ENCODE assay signal across 10 cellular contexts in genomic region chr3:87307805-87308204, GRCh38. TPM values are rescaled to one million over a fixed set of nuclear protein-coding genes. Genes with fewer than 3 reads are reported as not detected.
A peak's percentile ranks its signal among the peaks of the same experiment; 100 is the strongest.
DNase-seq lines count a peak whose midpoint lies in the region; ATAC-seq, FAIRE-seq and TF ChIP-seq lines count a peak whose summit lies in the region.
"Had no signal": no experiment of that assay in that cellular context is flagged by ENCODE, and none has a peak within 500 bp of the region (broad histone marks: within the 10 kb centered on the region; RNA-seq: fewer than 3 reads in every experiment).

No MANE protein-coding gene starts in this region.

- ATAC-seq in GM18867 (IDR thresholded peaks at IDR 0.05; ENCODE audit: unreplicated experiment) (peak; percentile 81), HG03039 (IDR thresholded peaks at IDR 0.05; ENCODE audit: unreplicated experiment) (peak; percentile 89)

- H3K4me1 ChIP-seq in astrocyte (ENCODE audit: insufficient read depth, low read length) (no peaks in the 10 kb centered on the region), Caco-2 (no peaks in the 10 kb centered on the region)
- H3K4me1 ChIP-seq: Peyer's patch had no signal

- H3K4me1 Mint-ChIP-seq in astrocyte (ENCODE audit: low read depth, unreplicated experiment) (peaks cover 4% of the 10 kb centered on the region), Caco-2 (ENCODE audit: low read depth, unreplicated experiment) (no peaks in the 10 kb centered on the region)

- H3K27me3 Mint-ChIP-seq in astrocyte (ENCODE audit: low read depth, unreplicated experiment) (no peaks in the 10 kb centered on the region), Caco-2 (ENCODE audit: insufficient read depth, unreplicated experiment) (no peaks in the 10 kb centered on the region)

- CTCF ChIA-PET in AG04450 (lab: Charles Lee) (interaction anchor here (6.4 kb wide), 1 partner anchor 9 kb away, joined by 36 read pairs; no protein-coding TSS in a partner anchor), Caco-2 (lab: Charles Lee) (no interaction called here)

- H3K27ac ChIP-seq in AG04450 (ENCODE audit: low read depth, low read length) (no peak overlapping the region), astrocyte (ENCODE audit: low read depth, low read length) (no peak overlapping the region)
- H3K27ac ChIP-seq: Peyer's patch had no signal

- H3K9me3 ChIP-seq in AG04450 (ENCODE audit: control insufficient read depth, insufficient read depth, low read length) (no peaks in the 10 kb centered on the region), astrocyte (ENCODE audit: insufficient read depth, low read depth, low read length) (no peaks in the 10 kb centered on the region), Caco-2 (no peaks in the 10 kb centered on the region)
- H3K9me3 ChIP-seq: Peyer's patch had no signal

- no TSS peak for BruUV-seq in Caco-2 (replicated peaks; lab: Mats Ljungman, UMichigan)

- H3K36me3 ChIP-seq in astrocyte (ENCODE audit: insufficient read depth, low read length) (no peaks in the 10 kb centered on the region), Caco-2 (ENCODE audit: control insufficient read depth, insufficient read depth, low read length) (no peaks in the 10 kb centered on the region)
- H3K36me3 ChIP-seq: Peyer's patch had no signal

- H3K36me3 Mint-ChIP-seq in astrocyte (ENCODE audit: low read depth, unreplicated experiment) (no peaks in the 10 kb centered on the region), Caco-2 (ENCODE audit: insufficient read depth, unreplicated experiment) (no peaks in the 10 kb centered on the region)

- no peak overlapping the region for H2AFZ ChIP-seq in astrocyte (ENCODE audit: low read depth, low read length)

- no peak for FAIRE-seq in astrocyte (lab: Jason Lieb, UNC)

- intact Hi-C loops in Caco-2 (cut with micrococcal nuclease; ENCODE audit: unreplicated experiment) = no loop called here

- no peaks in the 10 kb centered on the region for H3K9me3 Mint-ChIP-seq in astrocyte (ENCODE audit: unreplicated experiment)
- H3K9me3 Mint-ChIP-seq in Caco-2 (ENCODE audit: unreplicated experiment) = no peaks in the 10 kb centered on the region

- TF ChIP-seq CTCF in AG04450 (IDR thresholded peaks at IDR 0.05; ENCODE audit: low read depth, low read length) = peak; percentile 28; the same call in 1 of the 2 replicates
- peak; percentile 6 for TF ChIP-seq CTCF in astrocyte (IDR thresholded peaks at IDR 0.05; ENCODE audit: insufficient read depth, low read depth, low read length)
- peak in 1 of 2 experiments; percentile 31 for TF ChIP-seq CTCF in Caco-2 (IDR thresholded peaks at IDR 0.05; ENCODE audit: insufficient read depth in 1 of 2, low read depth in 1 of 2, low read length in 1 of 2, severe bottlenecking in 1 of 2, unreplicated experiment in 1 of 2)

- H3K9ac ChIP-seq in astrocyte (ENCODE audit: low read length) = no peak overlapping the region

- no peaks in the 10 kb centered on the region for H3K79me2 ChIP-seq in astrocyte (ENCODE audit: insufficient read depth, low read length)

- DNase-seq in AG04450 (ENCODE audit: low read depth, low spot score) (no peak), astrocyte (ENCODE audit: low read depth) (no peak), SIG-M5 (lab: John Stamatoyannopoulos, UW) (no peak), GM03348 (ENCODE audit: low spot score) (no peak), Caco-2 (no peak), KG1 (lab: John Stamatoyannopoulos, UW) (no peak)
- DNase-seq: Peyer's patch; stimulated activated CD4-positive, alpha-beta T cell treated with anti-CD3 and anti-CD28 coated beads, Interleukin-4, amount 100 ng/mL, for 4 hours had no signal

- H3K4me3 Mint-ChIP-seq in astrocyte (ENCODE audit: unreplicated experiment) (no peak overlapping the region), Caco-2 (ENCODE audit: unreplicated experiment) (no peak overlapping the region)

- peaks cover 5% of the 10 kb centered on the region for H3K27me3 ChIP-seq in AG04450 (ENCODE audit: control insufficient read depth, insufficient read depth, low read length)
- H3K27me3 ChIP-seq in astrocyte (ENCODE audit: insufficient read depth, low read length) = no peaks in the 10 kb centered on the region
- no peaks in the 10 kb centered on the region for H3K27me3 ChIP-seq in Caco-2 (replicated peaks; ENCODE audit: control insufficient read depth, insufficient read depth, low read length)
- H3K27me3 ChIP-seq: Peyer's patch had no signal

- no peak overlapping the region for H3K4me2 ChIP-seq in astrocyte (ENCODE audit: low read length)

- no peaks in the 10 kb centered on the region for H4K20me1 ChIP-seq in astrocyte (ENCODE audit: insufficient read depth, low read length)

- H3K27ac Mint-ChIP-seq in astrocyte (ENCODE audit: unreplicated experiment) (no peak overlapping the region), Caco-2 (ENCODE audit: unreplicated experiment) (no peak overlapping the region)

- H3K4me3 ChIP-seq in AG04450 (ENCODE audit: low read depth, low read length) = no peak overlapping the region
- H3K4me3 ChIP-seq in astrocyte (ENCODE audit: insufficient read depth, low read depth, low read length) = no peak overlapping the region
- no peak overlapping the region for H3K4me3 ChIP-seq in Caco-2 (ENCODE audit: low read depth, low read length)
- H3K4me3 ChIP-seq: Peyer's patch had no signal

- POLR2A ChIA-PET in AG04450 (lab: Yijun Ruan, JAX) (interaction anchor here (0.6 kb wide), 1 partner anchor 861 kb away, joined by 4 read pairs; no protein-coding TSS in a partner anchor), Caco-2 (lab: Charles Lee) (no interaction called here)

RNA-seq across cellular contexts. Expression of gene POU1F1, which starts 31.4 kb away (rescaled TPM):
- not detected in 2 replicates for polyA plus RNA-seq in AG04450 (2011; rRNA removed)
- not detected in 2 replicates for polyA minus RNA-seq in AG04450 (2011; rRNA and poly(A)+ RNA removed)
- total RNA-seq in astrocyte (not detected in 2 replicates), Caco-2 (2022) (not detected in 2 replicates)
- total RNA-seq: Peyer's patch had no signal
